In genomic region chr15:51198701-51199253, GRCh38 we compare ENCODE assay signal across 29 cellular contexts.
DNase-seq lines count a peak whose midpoint lies in the region; ATAC-seq and FAIRE-seq lines count a peak whose summit lies in the region.
"Had no signal": no experiment of that assay in that cellular context is flagged by ENCODE, and none has a peak within 500 bp of the region (broad histone marks: within the 10 kb centered on the region; RNA-seq: fewer than 3 reads in every experiment).

No MANE protein-coding gene starts in this region.

- peak; percentile 36 for ATAC-seq in stimulated activated effector memory CD8-positive, alpha-beta T cell treated with anti-CD3 and anti-CD28 coated beads, Interleukin-12 subunit alpha, Interleukin-12 subunit beta, amount 100 ng/mL, for 72 hours
- ATAC-seq in HG02763 (IDR thresholded peaks at IDR 0.05; ENCODE audit: unreplicated experiment) = no peak
- ATAC-seq: activated CD8-positive, alpha-beta T cell treated with anti-CD3 and anti-CD28 coated beads, Interleukin-2, amount 10 ng/mL, durations not matched to agents 7 days and 5 days had no signal

- no peak overlapping the region for H3K27ac ChIP-seq in BLaER1
- H3K27ac ChIP-seq: ovary, stomach, transverse colon had no signal

- H3K4me1 ChIP-seq in BLaER1 = peaks cover 6% of the 10 kb centered on the region
- H3K4me1 ChIP-seq: Caco-2, stomach, transverse colon had no signal

- H3K27ac Mint-ChIP-seq in stimulated activated effector memory CD8-positive, alpha-beta T cell treated with anti-CD3 and anti-CD28 coated beads, Interleukin-12 subunit alpha, Interleukin-12 subunit beta, amount 100 ng/mL, for 72 hours = no peak overlapping the region
- H3K27ac Mint-ChIP-seq: activated CD8-positive, alpha-beta T cell treated with anti-CD3 and anti-CD28 coated beads, Interleukin-2, amount 10 ng/mL, durations not matched to agents 7 days and 5 days; activated naive CD4-positive, alpha-beta T cell treated with anti-CD3 and anti-CD28 coated beads, Interleukin-2, amount 50 U/mL, for 72 hours; activated T-helper 2 cell treated with anti-CD3 and anti-CD28 coated beads, Interferon-gamma antibody, Interleukin-2, Interleukin-4, amounts not matched to agents 10 μg/mL and 5 μg/mL and 100 μg/mL, durations not matched to agents 14 hours and 24 hours and 36 hours; dendritic cell treated with granulocyte-macrophage colony-stimulating factor and Interleukin-4, amounts not matched to agents 40 ng/mL and 50 ng/mL, for 4 days; nephron progenitor cell; T-helper 1 cell treated with Interleukin-12 subunit alpha and Interleukin-12 subunit beta and Interleukin-4 antibody, amounts not matched to agents 30 μg/mL and 1 μg/mL, for 36 hours had no signal

- no peaks in the 10 kb centered on the region for H3K9me3 Mint-ChIP-seq in stimulated activated effector memory CD8-positive, alpha-beta T cell treated with anti-CD3 and anti-CD28 coated beads, Interleukin-12 subunit alpha, Interleukin-12 subunit beta, amount 100 ng/mL, for 72 hours
- H3K9me3 Mint-ChIP-seq: activated naive CD4-positive, alpha-beta T cell treated with anti-CD3 and anti-CD28 coated beads, Interleukin-2, amount 50 U/mL, for 72 hours; activated T-helper 2 cell treated with anti-CD3 and anti-CD28 coated beads, Interferon-gamma antibody, Interleukin-2, Interleukin-4, amounts not matched to agents 10 μg/mL and 5 μg/mL and 100 μg/mL, durations not matched to agents 14 hours and 24 hours and 36 hours; central memory CD8-positive, alpha-beta T cell; dendritic cell treated with granulocyte-macrophage colony-stimulating factor and Interleukin-4, amounts not matched to agents 40 ng/mL and 50 ng/mL, for 4 days; nephron progenitor cell; T-helper 1 cell treated with Interleukin-12 subunit alpha and Interleukin-12 subunit beta and Interleukin-4 antibody, amounts not matched to agents 30 μg/mL and 1 μg/mL, for 36 hours had no signal

- no peaks in the 10 kb centered on the region for H3K36me3 ChIP-seq in BLaER1
- H3K36me3 ChIP-seq: ovary, stomach, transverse colon had no signal

- no peak overlapping the region for H3K9ac ChIP-seq in BLaER1

- DNase-seq in NCI-H69 (lab: John Stamatoyannopoulos, UW) (peak; percentile 13), epidermal melanocyte (ENCODE audit: insufficient read length, low spot score) (peak; percentile 38), RCC 7860 (ENCODE audit: low spot score) (no peak)
- no peak for DNase-seq in stimulated activated effector memory CD8-positive, alpha-beta T cell treated with anti-CD3 and anti-CD28 coated beads, Interleukin-12 subunit alpha, Interleukin-12 subunit beta, amount 100 ng/mL, for 72 hours (ENCODE audit: low spot score in 2 of 2)
- no peak for DNase-seq in activated CD4-positive, alpha-beta T cell treated with anti-CD3 and anti-CD28 coated beads for 4 hours
- DNase-seq: activated CD4-positive, alpha-beta T cell treated with anti-CD3 and anti-CD28 coated beads for 1 hour; activated CD8-positive, alpha-beta T cell treated with anti-CD3 and anti-CD28 coated beads, Interleukin-2, amount 10 ng/mL, durations not matched to agents 7 days and 5 days; Caco-2; DND-41; glutamatergic neuron; GOT3; midbrain; NCI-H1092 treated with DMSO at 0.1 percent for 48 hours; NCI-H187; NCI-H2171 treated with DMSO at 0.1 percent for 48 hours; nephron progenitor cell; ovary; stomach; transverse colon had no signal

- no peaks in the 10 kb centered on the region for H4K20me1 ChIP-seq in BLaER1

- no peaks in the 10 kb centered on the region; the same call in 1 of the 2 replicates for H3K27me3 ChIP-seq in BLaER1
- H3K27me3 ChIP-seq: ovary had no signal

- H3K4me3 ChIP-seq in BLaER1 = no peak overlapping the region
- H3K4me3 ChIP-seq: ovary, skin epidermis, stomach, transverse colon had no signal

- 0 out of 2 replicates have a peak overlapping the region, but pooled peaks have one; percentile 2 for H3K4me2 ChIP-seq in BLaER1

- H3K36me3 Mint-ChIP-seq in stimulated activated effector memory CD8-positive, alpha-beta T cell treated with anti-CD3 and anti-CD28 coated beads, Interleukin-12 subunit alpha, Interleukin-12 subunit beta, amount 100 ng/mL, for 72 hours = no peaks in the 10 kb centered on the region
- H3K36me3 Mint-ChIP-seq: activated naive CD4-positive, alpha-beta T cell treated with anti-CD3 and anti-CD28 coated beads, Interleukin-2, amount 50 U/mL, for 72 hours had no signal

- H3K4me1 Mint-ChIP-seq in stimulated activated effector memory CD8-positive, alpha-beta T cell treated with anti-CD3 and anti-CD28 coated beads, Interleukin-12 subunit alpha, Interleukin-12 subunit beta, amount 100 ng/mL, for 72 hours = no peaks in the 10 kb centered on the region
- H3K4me1 Mint-ChIP-seq: central memory CD8-positive, alpha-beta T cell had no signal

- no peak overlapping the region for H3K4me3 Mint-ChIP-seq in stimulated activated effector memory CD8-positive, alpha-beta T cell treated with anti-CD3 and anti-CD28 coated beads, Interleukin-12 subunit alpha, Interleukin-12 subunit beta, amount 100 ng/mL, for 72 hours
- H3K4me3 Mint-ChIP-seq: activated CD8-positive, alpha-beta T cell treated with anti-CD3 and anti-CD28 coated beads, Interleukin-2, amount 10 ng/mL, durations not matched to agents 7 days and 5 days; central memory CD8-positive, alpha-beta T cell; dendritic cell treated with granulocyte-macrophage colony-stimulating factor and Interleukin-4, amounts not matched to agents 40 ng/mL and 50 ng/mL, for 4 days; nephron progenitor cell; T-helper 1 cell treated with Interleukin-12 subunit alpha and Interleukin-12 subunit beta and Interleukin-4 antibody, amounts not matched to agents 30 μg/mL and 1 μg/mL, for 36 hours had no signal

- no peak for FAIRE-seq in RCC 7860 (lab: Jason Lieb, UNC)
- FAIRE-seq: GM18507, keratinocyte had no signal

- no peaks in the 10 kb centered on the region for H3K9me3 ChIP-seq in BLaER1
- H3K9me3 ChIP-seq: Caco-2, ovary, stomach, transverse colon had no signal

Comparison
In these comparisons a context has a peak if more than half of its experiments do, and no peak if none do; other contexts are left out.
1. DNase-seq: peak in NCI-H69 (single experiment) and epidermal melanocyte (single experiment); none in stimulated activated effector memory CD8-positive, alpha-beta T cell treated with anti-CD3 and anti-CD28 coated beads, Interleukin-12 subunit alpha, Interleukin-12 subunit beta, amount 100 ng/mL, for 72 hours (0 of 2), activated CD4-positive, alpha-beta T cell treated with anti-CD3 and anti-CD28 coated beads for 4 hours (0 of 2) and RCC 7860 (single experiment).